25 cellular contexts compared by ENCODE assay signal in the genomic region with DNA sequence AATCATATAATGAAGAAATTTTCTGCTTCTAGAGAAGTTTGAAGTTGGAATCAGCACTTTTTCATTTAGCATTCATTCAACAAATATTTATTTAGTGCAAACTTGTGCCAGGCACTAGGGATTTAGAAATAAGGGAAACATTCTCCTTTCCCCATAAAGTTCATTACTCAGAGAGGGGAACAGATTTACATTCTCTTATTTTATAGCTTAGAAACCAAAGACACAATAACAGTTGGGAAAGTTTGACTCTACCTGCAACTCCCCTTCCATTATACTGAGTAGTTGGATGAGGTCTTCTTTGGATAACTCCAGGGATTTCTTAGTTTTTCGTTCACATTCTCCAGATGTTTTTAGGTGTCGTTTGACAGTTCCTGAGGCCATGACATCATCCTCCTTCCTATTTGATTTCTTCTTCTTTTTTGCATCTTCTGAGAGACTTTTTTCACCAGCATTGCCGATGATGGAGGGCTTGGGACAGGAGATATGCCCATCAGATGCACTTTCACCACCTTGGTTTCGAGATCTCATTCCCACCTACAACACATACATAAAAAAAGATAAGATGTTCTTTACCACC.
"Had no signal": no experiment of that assay in that cellular context is flagged by ENCODE, and none has a peak within 500 bp of the region (broad histone marks: within the 10 kb centered on the region; RNA-seq: fewer than 3 reads in every experiment).

No MANE protein-coding gene starts in this region.

- H3K4me3 ChIP-seq: neural progenitor cell, skin epidermis, thyroid gland had no signal

- H3K4me2 ChIP-seq: neural progenitor cell had no signal

- H3K36me3 Mint-ChIP-seq: activated naive CD4-positive, alpha-beta T cell treated with anti-CD3 and anti-CD28 coated beads, Interleukin-2, amount 10 ng/mL, durations not matched to agents 7 days and 5 days; activated naive CD8-positive, alpha-beta T cell treated with anti-CD3 and anti-CD28 coated beads, Interleukin-2, amount 10 ng/mL, durations not matched to agents 7 days and 5 days; natural killer cell; neural progenitor cell; stimulated activated effector memory CD8-positive, alpha-beta T cell treated with anti-CD3 and anti-CD28 coated beads, Interleukin-12 subunit alpha, Interleukin-12 subunit beta, amount 100 ng/mL, for 72 hours had no signal

- H3K27ac ChIP-seq: neural progenitor cell, parathyroid adenoma, skin epidermis, thyroid gland had no signal

- H3K79me2 ChIP-seq: parathyroid adenoma had no signal

- H3K4me1 ChIP-seq: neural progenitor cell had no signal

- H3K9ac ChIP-seq: neural progenitor cell, parathyroid adenoma had no signal

- H3K4me1 Mint-ChIP-seq: activated naive CD4-positive, alpha-beta T cell treated with anti-CD3 and anti-CD28 coated beads, Interleukin-2, amount 10 ng/mL, durations not matched to agents 7 days and 5 days; activated naive CD8-positive, alpha-beta T cell treated with anti-CD3 and anti-CD28 coated beads, Interleukin-2, amount 10 ng/mL, durations not matched to agents 7 days and 5 days; natural killer cell; stimulated activated effector memory CD8-positive, alpha-beta T cell treated with anti-CD3 and anti-CD28 coated beads, Interleukin-12 subunit alpha, Interleukin-12 subunit beta, amount 100 ng/mL, for 72 hours; stimulated activated naive CD8-positive, alpha-beta T cell treated with anti-CD3 and anti-CD28 coated beads, Interleukin-15, amount 100 ng/mL, for 72 hours had no signal

- H3K4me3 Mint-ChIP-seq: activated naive CD4-positive, alpha-beta T cell treated with anti-CD3 and anti-CD28 coated beads, Interleukin-2, amount 10 ng/mL, durations not matched to agents 7 days and 5 days; activated naive CD8-positive, alpha-beta T cell treated with anti-CD3 and anti-CD28 coated beads, Interleukin-2, amount 10 ng/mL, durations not matched to agents 7 days and 5 days; central memory CD8-positive, alpha-beta T cell; dendritic cell treated with granulocyte-macrophage colony-stimulating factor and Interleukin-4, amounts not matched to agents 40 ng/mL and 50 ng/mL, for 4 days; natural killer cell; neural progenitor cell; stimulated activated effector memory CD8-positive, alpha-beta T cell treated with anti-CD3 and anti-CD28 coated beads, Interleukin-12 subunit alpha, Interleukin-12 subunit beta, amount 100 ng/mL, for 72 hours; stimulated activated naive CD8-positive, alpha-beta T cell treated with anti-CD3 and anti-CD28 coated beads, Interleukin-15, amount 100 ng/mL, for 72 hours had no signal

- H3K27me3 ChIP-seq: neural progenitor cell, thyroid gland had no signal

- H3K27ac Mint-ChIP-seq: activated naive CD4-positive, alpha-beta T cell treated with anti-CD3 and anti-CD28 coated beads, Interleukin-2, amount 10 ng/mL, durations not matched to agents 7 days and 5 days; activated naive CD8-positive, alpha-beta T cell treated with anti-CD3 and anti-CD28 coated beads, Interleukin-2, amount 10 ng/mL, durations not matched to agents 7 days and 5 days; dendritic cell treated with granulocyte-macrophage colony-stimulating factor and Interleukin-4, amounts not matched to agents 40 ng/mL and 50 ng/mL, for 4 days; natural killer cell; neural progenitor cell; stimulated activated effector memory CD8-positive, alpha-beta T cell treated with anti-CD3 and anti-CD28 coated beads, Interleukin-12 subunit alpha, Interleukin-12 subunit beta, amount 100 ng/mL, for 72 hours; stimulated activated naive CD8-positive, alpha-beta T cell treated with anti-CD3 and anti-CD28 coated beads, Interleukin-15, amount 100 ng/mL, for 72 hours had no signal

- H3K27me3 Mint-ChIP-seq: dendritic cell treated with granulocyte-macrophage colony-stimulating factor and Interleukin-4, amounts not matched to agents 40 ng/mL and 50 ng/mL, for 4 days had no signal

- H3K9me3 ChIP-seq: thyroid gland had no signal

- DNase-seq: activated CD4-positive, alpha-beta T cell treated with anti-CD3 and anti-CD28 coated beads for 4 hours; activated CD4-positive, alpha-beta T cell treated with anti-CD3 and anti-CD28 coated beads, Interleukin-2, amount 50 U/mL, for 48 hours; activated CD8-positive, alpha-beta memory T cell treated with anti-CD3 and anti-CD28 coated beads, Interleukin-2, amount 50 U/mL, for 4 hours; activated gamma-delta T cell; activated naive CD4-positive, alpha-beta T cell treated with anti-CD3 and anti-CD28 coated beads, Interleukin-2, amount 10 ng/mL, durations not matched to agents 7 days and 5 days; activated naive CD8-positive, alpha-beta T cell treated with anti-CD3 and anti-CD28 coated beads, Interleukin-2, amount 10 ng/mL, durations not matched to agents 7 days and 5 days; activated T-cell treated with anti-CD3 and anti-CD28 coated beads, Interleukin-2, amount 50 U/mL, for 1 hour; endodermal cell; glutamatergic neuron; hippocampal formation; left cardiac atrium; mammary epithelial cell; natural killer cell; occipital lobe; stimulated activated CD4-positive, alpha-beta T cell treated with anti-CD3 and anti-CD28 coated beads, Interleukin-4, amount 100 ng/mL, for 24 hours; stimulated activated naive CD8-positive, alpha-beta T cell treated with anti-CD3 and anti-CD28 coated beads, Interleukin-15, amount 100 ng/mL, for 72 hours; substantia nigra; thyroid gland had no signal

- ATAC-seq: left cardiac atrium; natural killer cell; sciatic nerve; stimulated activated effector memory CD8-positive, alpha-beta T cell treated with anti-CD3 and anti-CD28 coated beads, Interleukin-12 subunit alpha, Interleukin-12 subunit beta, amount 100 ng/mL, for 72 hours; stimulated activated naive CD8-positive, alpha-beta T cell treated with anti-CD3 and anti-CD28 coated beads, Interleukin-15, amount 100 ng/mL, for 72 hours had no signal

- H3K36me3 ChIP-seq: neural progenitor cell, thyroid gland had no signal

- H2AFZ ChIP-seq: neural progenitor cell, parathyroid adenoma had no signal

- H3K9me3 Mint-ChIP-seq: activated naive CD8-positive, alpha-beta T cell treated with anti-CD3 and anti-CD28 coated beads, Interleukin-2, amount 10 ng/mL, durations not matched to agents 7 days and 5 days; central memory CD8-positive, alpha-beta T cell; stimulated activated effector memory CD8-positive, alpha-beta T cell treated with anti-CD3 and anti-CD28 coated beads, Interleukin-12 subunit alpha, Interleukin-12 subunit beta, amount 100 ng/mL, for 72 hours; stimulated activated naive CD8-positive, alpha-beta T cell treated with anti-CD3 and anti-CD28 coated beads, Interleukin-15, amount 100 ng/mL, for 72 hours had no signal
